ENCODE assay signal across 8 cellular contexts in the genomic region with DNA sequence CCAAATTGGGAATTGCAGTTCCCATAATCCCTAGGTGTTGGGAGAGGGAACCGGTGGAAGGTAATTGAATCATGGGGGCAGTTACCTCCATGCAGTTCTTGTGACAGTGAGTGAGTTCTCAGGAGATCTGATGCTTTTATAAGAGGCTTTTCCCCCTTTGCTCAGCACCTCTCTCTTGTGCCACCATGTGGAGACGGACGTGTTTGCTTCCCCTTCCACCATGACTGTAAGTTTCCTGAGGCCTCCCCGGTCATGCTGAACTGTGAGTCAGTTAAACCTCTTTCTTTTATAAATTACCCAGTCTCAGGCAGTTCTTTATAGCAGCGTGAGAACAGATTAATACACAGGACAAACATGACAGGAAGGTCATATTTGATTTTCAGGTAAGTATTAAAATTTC. TPM values are rescaled to one million over a fixed set of nuclear protein-coding genes. Genes with fewer than 3 reads are reported as not detected.
DNase-seq lines count a peak whose midpoint lies in the region; ATAC-seq and TF ChIP-seq lines count a peak whose summit lies in the region.

No MANE protein-coding gene starts in this region.

- WGBS in prostate gland: 73% methylated on average over 5 of the region's 5 CpGs

- H3K9me2 ChIP-seq in HCT116 (ENCODE audit: insufficient read depth): peaks cover 3% of the 10 kb centered on the region; the same call in 1 of the 2 replicates

- TF ChIP-seq POLR2A in HCT116 (IDR thresholded peaks at IDR 0.05; ENCODE audit: borderline replicate concordance, extremely low read depth, insufficient read depth, insufficient read length) (no peak), prostate gland (IDR thresholded peaks at IDR 0.05) (no peak)

- peak; percentile 86 for ATAC-seq in HCT116
- no peak for ATAC-seq in GM21423 (IDR thresholded peaks at IDR 0.05; ENCODE audit: unreplicated experiment)

- no peaks in the 10 kb centered on the region for H3K9me3 ChIP-seq in CD8-positive, alpha-beta memory T cell (ENCODE audit: low read length)
- no peaks in the 10 kb centered on the region for H3K9me3 ChIP-seq in HCT116 (ENCODE audit: control insufficient read depth in 1 of 2, insufficient read depth in 1 of 2, low read depth in 1 of 2, low read length in 2 of 2)
- H3K9me3 ChIP-seq in WERI-Rb-1 (ENCODE audit: severe bottlenecking): no peaks in the 10 kb centered on the region
- no peaks in the 10 kb centered on the region for H3K9me3 ChIP-seq in prostate gland

- H3K4me3 Mint-ChIP-seq in CD8-positive, alpha-beta memory T cell: peak overlapping the region in 1 of 7 donors; percentile 40

- H3K36me3 ChIP-seq in CD8-positive, alpha-beta memory T cell (ENCODE audit: insufficient read depth, low read length): no peaks in the 10 kb centered on the region
- no peaks in the 10 kb centered on the region for H3K36me3 ChIP-seq in HCT116 (ENCODE audit: control insufficient read depth in 1 of 2, insufficient read depth in 2 of 2, low read length in 2 of 2)
- H3K36me3 ChIP-seq in WERI-Rb-1: no peaks in the 10 kb centered on the region
- H3K36me3 ChIP-seq in prostate gland: no peaks in the 10 kb centered on the region

- H3K9me3 Mint-ChIP-seq in CD8-positive, alpha-beta memory T cell: peaks cover 0 to 2% (median 0%) of the 10 kb centered on the region in 5 donors

- intact Hi-C loops in HCT116 (cut with micrococcal nuclease): loop anchor here (2.0 kb wide), 1 partner anchor 293 kb away; no protein-coding TSS in a partner anchor
- intact Hi-C loops in prostate gland (cut with DNase I): no loop called here

- H3K4me1 Mint-ChIP-seq in CD8-positive, alpha-beta memory T cell: peaks cover 49 to 59% (median 58%) of the 10 kb centered on the region in 3 donors

- DNase-seq in CD8-positive, alpha-beta memory T cell: peak in 1 of 5 donors; percentile 48
- peak; percentile 32 for DNase-seq in HCT116 (ENCODE audit: low read depth, low spot score)
- peak; percentile 62 for DNase-seq in WERI-Rb-1
- peak; percentile 30 for DNase-seq in iPS DF 4.7 (ENCODE audit: extremely low read depth, low spot score)
- no peak for DNase-seq in SHP77 (lab: John Stamatoyannopoulos, UW)
- no peak for DNase-seq in SIG-M5 (lab: John Stamatoyannopoulos, UW)
- DNase-seq in prostate gland (ENCODE audit: low spot score): no peak

- BruUV-seq in HCT116 (replicated peaks; lab: Mats Ljungman, UMichigan): no TSS peak

- no peaks in the 10 kb centered on the region for H3K36me3 Mint-ChIP-seq in CD8-positive, alpha-beta memory T cell

- no peak overlapping the region for H3K9ac ChIP-seq in HCT116 (ENCODE audit: low read length)

- TF ChIP-seq RAD21 in HCT116 (IDR thresholded peaks at IDR 0.05; ENCODE audit: low read depth): peak; percentile 58

- RAD21 ChIA-PET in HCT116 (lab: Charles Lee; ENCODE audit: low non-redundant PET in 1 of 2, low total read pairs in 2 of 2, uncharacterized antibody in 2 of 2, unreplicated experiment in 2 of 2): no interaction called here

- H3K4me1 ChIP-seq in CD8-positive, alpha-beta memory T cell (ENCODE audit: insufficient read depth, low read length): peaks cover 47% of the 10 kb centered on the region
- H3K4me1 ChIP-seq in HCT116 (ENCODE audit: control insufficient read depth in 1 of 2, insufficient read depth in 2 of 2, low read length in 2 of 2): no peaks in the 10 kb centered on the region
- H3K4me1 ChIP-seq in prostate gland (replicated peaks): no peaks in the 10 kb centered on the region

- POLR2A ChIA-PET in CD8-positive, alpha-beta memory T cell (lab: Charles Lee): no interaction called here
- POLR2A ChIA-PET in HCT116 (lab: Charles Lee): no interaction called here

- no peaks in the 10 kb centered on the region for H3K79me2 ChIP-seq in HCT116 (ENCODE audit: insufficient read depth, low read length)

- H3K27me3 ChIP-seq in CD8-positive, alpha-beta memory T cell (ENCODE audit: insufficient read depth, low read length, poor library complexity, severe bottlenecking): no peaks in the 10 kb centered on the region
- H3K27me3 ChIP-seq in HCT116 (ENCODE audit: insufficient read depth, low read length): no peaks in the 10 kb centered on the region
- no peaks in the 10 kb centered on the region for H3K27me3 ChIP-seq in WERI-Rb-1 (ENCODE audit: insufficient read depth, low read depth, severe bottlenecking)
- no peaks in the 10 kb centered on the region for H3K27me3 ChIP-seq in prostate gland (replicated peaks; ENCODE audit: insufficient read depth)

- CTCF ChIA-PET in CD8-positive, alpha-beta memory T cell (lab: Charles Lee): interaction anchor here (1.0 to 4.5 kb wide), 3 partner anchors 17 to 265 kb away, joined by 3 to 19 read pairs (median 3); partner anchors contain the start of genes CITED2 and REPS1
- CTCF ChIA-PET in HCT116 (lab: Charles Lee): interaction anchor here (0.7 kb wide), 2 partner anchors 135 to 255 kb away, joined by 3 to 4 read pairs; no protein-coding TSS in a partner anchor

- no peak overlapping the region for H3K4me2 ChIP-seq in HCT116 (ENCODE audit: low read length)

- H4K20me1 ChIP-seq in HCT116 (ENCODE audit: insufficient read depth): no peaks in the 10 kb centered on the region

- no peak overlapping the region for H3K27ac ChIP-seq in CD8-positive, alpha-beta memory T cell (ENCODE audit: low read depth, low read length)
- H3K27ac ChIP-seq in HCT116 (ENCODE audit: low read depth, low read length): no peak overlapping the region
- no peak overlapping the region for H3K27ac ChIP-seq in WERI-Rb-1
- H3K27ac ChIP-seq in prostate gland: no peak overlapping the region

- H3K27ac Mint-ChIP-seq in CD8-positive, alpha-beta memory T cell: peak overlapping the region in 6 of 8 donors; percentile 15 to 57 (median 32)

- TF ChIP-seq CTCF in HCT116 (IDR thresholded peaks at IDR 0.05 in 2 of 3, conservative IDR thresholded peaks at IDR 0.05 in 1 of 3; ENCODE audit: borderline replicate concordance in 1 of 3, insufficient read depth in 1 of 3, low read depth in 2 of 3, low read length in 2 of 3) (peak; percentile 9 to 51 (median 44); a peak in 3 of 6 replicates), WERI-Rb-1 (IDR thresholded peaks at IDR 0.05; ENCODE audit: low read depth, low read length) (peak; percentile 47), prostate gland (IDR thresholded peaks at IDR 0.05) (no peak)

- peak overlapping the region; percentile 58 for H2AFZ ChIP-seq in HCT116 (ENCODE audit: low read depth, low read length, poor library complexity, severe bottlenecking)

- peaks cover 0 to 3% of the 10 kb centered on the region in 2 donors for H3K27me3 Mint-ChIP-seq in CD8-positive, alpha-beta memory T cell

- no peak overlapping the region for H3K4me3 ChIP-seq in CD8-positive, alpha-beta memory T cell (ENCODE audit: low read length)
- H3K4me3 ChIP-seq in HCT116 (replicated peaks in 1 of 2; ENCODE audit: low read depth in 1 of 2, low read length in 2 of 2): no peak overlapping the region
- no peak overlapping the region for H3K4me3 ChIP-seq in WERI-Rb-1 (ENCODE audit: low read depth, low read length)
- no peak overlapping the region for H3K4me3 ChIP-seq in prostate gland

TF ChIP-seq in HCT116, 20 proteins besides CTCF, POLR2A, EP300 and RAD21:
- 0 out of 2 replicates have a peak, but pooled peaks have one; percentile 17 for TF ChIP-seq CBX3 (IDR thresholded peaks at IDR 0.05; ENCODE audit: low read depth)
- TF ChIP-seq, protein P1, sequence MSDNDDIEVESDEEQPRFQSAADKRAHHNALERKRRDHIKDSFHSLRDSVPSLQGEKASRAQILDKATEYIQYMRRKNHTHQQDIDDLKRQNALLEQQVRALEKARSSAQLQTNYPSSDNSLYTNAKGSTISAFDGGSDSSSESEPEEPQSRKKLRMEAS (IDR thresholded peaks at IDR 0.05): no peak

RNA-seq across cellular contexts. Expression of gene HECA, which starts 25.3 kb away (rescaled TPM):
- 10 to 100 TPM; 63.4 to 64.6 TPM for total RNA-seq in CD8-positive, alpha-beta memory T cell
- polyA plus RNA-seq in CD8-positive, alpha-beta memory T cell: 9.0 TPM
- 10.7 TPM for total RNA-seq in HCT116 (2021; ENCODE audit: unreplicated experiment)
- polyA plus RNA-seq in HCT116 (2012): 4.4 and 5.4 TPM in 2 replicates
- total RNA-seq in prostate gland: 10 to 100 TPM; 26.0 to 45.9 TPM

Comparison
In these comparisons a context has a peak if more than half of its experiments do, and no peak if none do; other contexts are left out.
1. DNase-seq: peak in HCT116 (single experiment), WERI-Rb-1 (single experiment) and iPS DF 4.7 (single experiment); none in SHP77 (0 of 2), SIG-M5 (single experiment) and prostate gland (single experiment).
2. CTCF ChIP-seq: peak in HCT116 (3 of 3) and WERI-Rb-1 (single experiment); none in prostate gland (0 of 4).